In the genomic region with DNA sequence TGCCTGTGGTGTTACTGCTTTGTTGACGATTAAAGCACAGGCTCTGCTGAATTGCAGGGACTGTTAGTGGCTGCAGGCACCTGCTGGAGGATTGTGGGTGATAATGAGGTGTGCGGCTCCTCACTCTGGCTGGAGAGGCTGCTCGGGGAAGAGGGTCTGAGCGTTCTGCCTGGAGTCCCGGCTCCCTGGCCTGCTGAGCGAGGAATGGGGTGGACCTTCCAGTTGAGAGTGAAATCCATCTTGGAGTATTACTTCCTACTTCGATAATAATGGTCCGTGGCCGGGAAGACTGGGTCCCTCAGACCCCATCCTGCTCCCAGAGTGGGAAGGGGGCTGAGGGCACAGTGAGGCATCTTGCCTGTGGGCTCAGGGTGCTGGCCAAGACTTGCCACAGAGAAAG, we compare ENCODE assay signal across 26 cellular contexts.
DNase-seq lines count a peak whose midpoint lies in the region; ATAC-seq and TF ChIP-seq lines count a peak whose summit lies in the region.
"Had no signal": no experiment of that assay in that cellular context is flagged by ENCODE, and none has a peak within 500 bp of the region (broad histone marks: within the 10 kb centered on the region; RNA-seq: fewer than 3 reads in every experiment).

No MANE protein-coding gene starts in this region.

- H3K4me3 Mint-ChIP-seq in activated naive CD4-positive, alpha-beta T cell treated with anti-CD3 and anti-CD28 coated beads, Interleukin-2, amount 10 ng/mL, durations not matched to agents 7 days and 5 days, result no peak overlapping the region
- H3K4me3 Mint-ChIP-seq: activated CD4-positive, alpha-beta T cell treated with anti-CD3 and anti-CD28 coated beads for 36 hours; B cell; natural killer cell treated with Interleukin-12 subunit alpha and Interleukin-12 subunit beta and Interleukin-15 and Interleukin-18, amount 100 ng/mL, for 72 hours; stimulated activated naive B cell treated with anti-CD40 and anti-IgM and Interleukin-4, amounts not matched to agents 10 μg/mL and 1 μg/mL and 100 μg/mL, for 72 hours had no signal

- no peak for TF ChIP-seq CTCF in upper lobe of right lung (IDR thresholded peaks at IDR 0.05)

- no peaks in the 10 kb centered on the region for H3K4me1 ChIP-seq in upper lobe of right lung

- no peak overlapping the region for H3K4me3 ChIP-seq in upper lobe of right lung
- H3K4me3 ChIP-seq: K562, mucosa of descending colon, ovary, thoracic aorta had no signal

- no peaks in the 10 kb centered on the region for H3K9me3 Mint-ChIP-seq in activated naive CD4-positive, alpha-beta T cell treated with anti-CD3 and anti-CD28 coated beads, Interleukin-2, amount 10 ng/mL, durations not matched to agents 7 days and 5 days
- H3K9me3 Mint-ChIP-seq: activated naive CD4-positive, alpha-beta T cell treated with anti-CD3 and anti-CD28 coated beads, Interleukin-2, amount 50 U/mL, for 72 hours; natural killer cell treated with Interleukin-12 subunit alpha and Interleukin-12 subunit beta and Interleukin-15 and Interleukin-18, amount 100 ng/mL, for 72 hours had no signal

- H3K27me3 Mint-ChIP-seq in activated naive CD4-positive, alpha-beta T cell treated with anti-CD3 and anti-CD28 coated beads, Interleukin-2, amount 10 ng/mL, durations not matched to agents 7 days and 5 days, result peaks cover 23% of the 10 kb centered on the region
- H3K27me3 Mint-ChIP-seq: activated CD4-positive, alpha-beta T cell treated with anti-CD3 and anti-CD28 coated beads for 36 hours; natural killer cell treated with Interleukin-12 subunit alpha and Interleukin-12 subunit beta and Interleukin-15 and Interleukin-18, amount 100 ng/mL, for 72 hours had no signal

- ATAC-seq in upper lobe of right lung (no peak), HG02642 (IDR thresholded peaks at IDR 0.05; ENCODE audit: poor library complexity, unreplicated experiment) (no peak)
- ATAC-seq: activated CD4-positive, alpha-beta T cell treated with anti-CD3 and anti-CD28 coated beads for 36 hours; activated naive CD4-positive, alpha-beta T cell treated with anti-CD3 and anti-CD28 coated beads, Interleukin-2, amount 50 U/mL, for 72 hours; K562; left cardiac atrium; mucosa of descending colon; natural killer cell treated with Interleukin-12 subunit alpha and Interleukin-12 subunit beta and Interleukin-15 and Interleukin-18, amount 100 ng/mL, for 72 hours; PC-3; stimulated activated naive B cell treated with anti-CD40 and anti-IgM and Interleukin-4, amounts not matched to agents 10 μg/mL and 1 μg/mL and 100 μg/mL, for 72 hours had no signal

- no peaks in the 10 kb centered on the region for H3K36me3 ChIP-seq in upper lobe of right lung
- H3K36me3 ChIP-seq: ovary, thoracic aorta had no signal

- H3K27me3 ChIP-seq in upper lobe of right lung, result no peaks in the 10 kb centered on the region
- H3K27me3 ChIP-seq: ovary had no signal

- CTCF ChIA-PET in activated naive CD4-positive, alpha-beta T cell treated with anti-CD3 and anti-CD28 coated beads, Interleukin-2, amount 10 ng/mL, durations not matched to agents 7 days and 5 days (lab: Charles Lee), result no interaction called here

- intact Hi-C loops in upper lobe of right lung (cut with DNase I), result no loop called here

- H3K27ac Mint-ChIP-seq in activated naive CD4-positive, alpha-beta T cell treated with anti-CD3 and anti-CD28 coated beads, Interleukin-2, amount 10 ng/mL, durations not matched to agents 7 days and 5 days, result no peak overlapping the region
- H3K27ac Mint-ChIP-seq: activated CD4-positive, alpha-beta T cell treated with anti-CD3 and anti-CD28 coated beads for 36 hours; activated naive CD4-positive, alpha-beta T cell treated with anti-CD3 and anti-CD28 coated beads, Interleukin-2, amount 50 U/mL, for 72 hours; B cell; natural killer cell treated with Interleukin-12 subunit alpha and Interleukin-12 subunit beta and Interleukin-15 and Interleukin-18, amount 100 ng/mL, for 72 hours; stimulated activated naive B cell treated with anti-CD40 and anti-IgM and Interleukin-4, amounts not matched to agents 10 μg/mL and 1 μg/mL and 100 μg/mL, for 72 hours had no signal

- H3K27ac ChIP-seq in upper lobe of right lung, result no peak overlapping the region
- H3K27ac ChIP-seq: ovary, thoracic aorta had no signal

- H3K9me3 ChIP-seq in upper lobe of right lung, result no peaks in the 10 kb centered on the region
- H3K9me3 ChIP-seq: mucosa of descending colon, ovary, thoracic aorta had no signal

- H3K4me1 Mint-ChIP-seq in activated naive CD4-positive, alpha-beta T cell treated with anti-CD3 and anti-CD28 coated beads, Interleukin-2, amount 10 ng/mL, durations not matched to agents 7 days and 5 days, result peaks cover 10% of the 10 kb centered on the region
- H3K4me1 Mint-ChIP-seq: B cell; stimulated activated naive B cell treated with anti-CD40 and anti-IgM and Interleukin-4, amounts not matched to agents 10 μg/mL and 1 μg/mL and 100 μg/mL, for 72 hours had no signal

- peak; percentile 3 to 7 for DNase-seq in activated T-cell treated with anti-CD3 and anti-CD28 coated beads, Interleukin-2, amount 50 U/mL, for 48 hours
- DNase-seq in activated T-cell treated with anti-CD3 and anti-CD28 coated beads for 4 hours, result no peak
- DNase-seq in NCI-H1436 (lab: John Stamatoyannopoulos, UW), result peak; percentile 34
- peak; percentile 11 for DNase-seq in iPS-NIHi7 (ENCODE audit: extremely low spot score)
- peak; percentile 33 for DNase-seq in upper lobe of right lung
- no peak for DNase-seq in activated naive CD4-positive, alpha-beta T cell treated with anti-CD3 and anti-CD28 coated beads, Interleukin-2, amount 10 ng/mL, durations not matched to agents 7 days and 5 days
- DNase-seq: activated CD4-positive, alpha-beta T cell treated with anti-CD3 and anti-CD28 coated beads for 36 hours; amygdala; foreskin melanocyte; GOT3; left cardiac atrium; mammary epithelial cell; NCI-H1105; NCI-H1930; NCI-H524 treated with DMSO at 0.1 percent for 48 hours; PC-3; Right ventricle myocardium superior; stimulated activated naive B cell treated with anti-CD40 and anti-IgM and Interleukin-4, amounts not matched to agents 10 μg/mL and 1 μg/mL and 100 μg/mL, for 72 hours had no signal

- no peaks in the 10 kb centered on the region for H3K36me3 Mint-ChIP-seq in activated naive CD4-positive, alpha-beta T cell treated with anti-CD3 and anti-CD28 coated beads, Interleukin-2, amount 10 ng/mL, durations not matched to agents 7 days and 5 days
- H3K36me3 Mint-ChIP-seq: activated naive CD4-positive, alpha-beta T cell treated with anti-CD3 and anti-CD28 coated beads, Interleukin-2, amount 50 U/mL, for 72 hours; natural killer cell treated with Interleukin-12 subunit alpha and Interleukin-12 subunit beta and Interleukin-15 and Interleukin-18, amount 100 ng/mL, for 72 hours; stimulated activated naive B cell treated with anti-CD40 and anti-IgM and Interleukin-4, amounts not matched to agents 10 μg/mL and 1 μg/mL and 100 μg/mL, for 72 hours had no signal

Comparison
In these comparisons a context has a peak if more than half of its experiments do, and no peak if none do; other contexts are left out.
1. DNase-seq: peak in activated T-cell treated with anti-CD3 and anti-CD28 coated beads, Interleukin-2, amount 50 U/mL, for 48 hours (2 of 2), NCI-H1436 (single experiment), iPS-NIHi7 (single experiment) and upper lobe of right lung (single experiment); none in activated T-cell treated with anti-CD3 and anti-CD28 coated beads for 4 hours (single experiment) and activated naive CD4-positive, alpha-beta T cell treated with anti-CD3 and anti-CD28 coated beads, Interleukin-2, amount 10 ng/mL, durations not matched to agents 7 days and 5 days (single experiment).